ENCODE assay signal across 9 cellular contexts in genomic region chr17:72590882-72591499, GRCh38.
A peak's percentile ranks its signal among the peaks of the same experiment; 100 is the strongest.
DNase-seq lines count a peak whose midpoint lies in the region; ATAC-seq and TF ChIP-seq lines count a peak whose summit lies in the region.
"Had no signal": no experiment of that assay in that cellular context is flagged by ENCODE, and none has a peak within 500 bp of the region (broad histone marks: within the 10 kb centered on the region; RNA-seq: fewer than 3 reads in every experiment).

No MANE protein-coding gene starts in this region.

- H3K4me2 ChIP-seq in MM.1S (ENCODE audit: low read depth, low read length) (peak overlapping the region; percentile 78), neural progenitor cell (peak overlapping the region; percentile 97)

- peaks cover 6% of the 10 kb centered on the region for H3K9me3 Mint-ChIP-seq in Caco-2 (ENCODE audit: unreplicated experiment)
- H3K9me3 Mint-ChIP-seq in neural progenitor cell, result no peaks in the 10 kb centered on the region

- no peak overlapping the region for H2AFZ ChIP-seq in MM.1S (ENCODE audit: low read length)
- no peak overlapping the region for H2AFZ ChIP-seq in neural progenitor cell (replicated peaks)

- no TSS peak for BruUV-seq in Caco-2 (replicated peaks; lab: Mats Ljungman, UMichigan)

- no peaks in the 10 kb centered on the region for H3K9me3 ChIP-seq in Caco-2
- H3K9me3 ChIP-seq in MM.1S (replicated peaks; ENCODE audit: insufficient read depth, low read length), result no peaks in the 10 kb centered on the region
- H3K9me3 ChIP-seq in duodenal mucosa (ENCODE audit: control insufficient read depth in 1 of 2, low read length in 2 of 2), result no peaks in the 10 kb centered on the region
- no peaks in the 10 kb centered on the region for H3K9me3 ChIP-seq in neural progenitor cell (ENCODE audit: low read depth)

- DNase-seq in Caco-2, result no peak
- DNase-seq in MM.1S, result no peak
- DNase-seq in neural progenitor cell (ENCODE audit: low spot score), result no peak
- no peak for DNase-seq in pons (ENCODE audit: low spot score)
- DNase-seq in effector CD4-positive, alpha-beta T cell, result no peak
- DNase-seq in NCI-H524 (lab: John Stamatoyannopoulos, UW), result no peak
- DNase-seq: NCI-H1694 had no signal

- CTCF ChIA-PET in Caco-2 (lab: Charles Lee), result interaction anchor here (1.2 kb wide), 1 partner anchor 34 kb away, joined by 7 read pairs; no protein-coding TSS in a partner anchor

- H3K4me1 ChIP-seq in Caco-2, result peaks cover 25% of the 10 kb centered on the region
- H3K4me1 ChIP-seq in MM.1S (ENCODE audit: low read length), result peaks cover 18% of the 10 kb centered on the region
- peaks cover 29 to 31% of the 10 kb centered on the region in 2 donors for H3K4me1 ChIP-seq in duodenal mucosa (ENCODE audit: control insufficient read depth in 1 of 2, insufficient read depth in 2 of 2, low read length in 2 of 2)
- H3K4me1 ChIP-seq in neural progenitor cell, result peaks cover 3% of the 10 kb centered on the region

- no peaks in the 10 kb centered on the region for H3K9me2 ChIP-seq in MM.1S (replicated peaks; ENCODE audit: insufficient read depth, low read length)

- no peak for ATAC-seq in HG03460 (IDR thresholded peaks at IDR 0.05; ENCODE audit: unreplicated experiment)

- H3K27me3 ChIP-seq in Caco-2 (replicated peaks; ENCODE audit: control insufficient read depth, insufficient read depth, low read length), result no peaks in the 10 kb centered on the region; the same call in 1 of the 2 replicates
- no peaks in the 10 kb centered on the region for H3K27me3 ChIP-seq in MM.1S (replicated peaks; ENCODE audit: insufficient read depth, low read length)
- peaks cover 0 to 4% of the 10 kb centered on the region in 2 donors for H3K27me3 ChIP-seq in duodenal mucosa (ENCODE audit: control insufficient read depth in 1 of 2, insufficient read depth in 2 of 2, low read length in 2 of 2)
- peaks cover 46% of the 10 kb centered on the region for H3K27me3 ChIP-seq in neural progenitor cell

- H3K27me3 Mint-ChIP-seq in Caco-2 (ENCODE audit: insufficient read depth, unreplicated experiment) (peaks cover 3% of the 10 kb centered on the region), neural progenitor cell (ENCODE audit: insufficient read depth, low read depth) (peaks cover 17% of the 10 kb centered on the region)

- H3K27ac Mint-ChIP-seq in Caco-2 (ENCODE audit: unreplicated experiment), result no peak overlapping the region
- no peak overlapping the region for H3K27ac Mint-ChIP-seq in neural progenitor cell

- H3K4me3 Mint-ChIP-seq in Caco-2 (ENCODE audit: unreplicated experiment), result peak overlapping the region; percentile 74
- H3K4me3 Mint-ChIP-seq in neural progenitor cell, result peak overlapping the region; percentile 92

- peak overlapping the region; percentile 65 for H3K4me3 ChIP-seq in Caco-2 (ENCODE audit: low read depth, low read length)
- peak overlapping the region; percentile 95 for H3K4me3 ChIP-seq in MM.1S (ENCODE audit: low read length)
- peak overlapping the region; percentile 79 to 90 for H3K4me3 ChIP-seq in duodenal mucosa (ENCODE audit: low read depth in 1 of 2, low read length in 2 of 2)
- H3K4me3 ChIP-seq in neural progenitor cell, result peak overlapping the region; percentile 74

- TF ChIP-seq CTCF in Caco-2 (IDR thresholded peaks at IDR 0.05; ENCODE audit: insufficient read depth in 1 of 2, low read depth in 1 of 2, low read length in 1 of 2, severe bottlenecking in 1 of 2, unreplicated experiment in 1 of 2) (no peak), MM.1S (IDR thresholded peaks at IDR 0.05; ENCODE audit: low read length) (no peak), neural progenitor cell (IDR thresholded peaks at IDR 0.05) (no peak)

- POLR2A ChIA-PET in Caco-2 (lab: Charles Lee), result interaction anchor here (1.3 kb wide), 1 partner anchor 27 kb away, joined by 3 read pairs; no protein-coding TSS in a partner anchor

- no peaks in the 10 kb centered on the region for H4K20me1 ChIP-seq in MM.1S (ENCODE audit: insufficient read depth, low read length)
- H4K20me1 ChIP-seq in neural progenitor cell (ENCODE audit: low read depth), result peaks cover 5% of the 10 kb centered on the region

- H3F3A ChIP-seq in MM.1S (ENCODE audit: insufficient read depth, low read length) (peaks cover 40% of the 10 kb centered on the region), neural progenitor cell (ENCODE audit: low read depth) (peaks cover 8% of the 10 kb centered on the region)

- H3K9ac ChIP-seq in MM.1S (ENCODE audit: low read length) (peak overlapping the region; percentile 83), duodenal mucosa (ENCODE audit: low read depth in 1 of 2, low read length in 2 of 2) (peak overlapping the region; percentile 77 to 89), neural progenitor cell (no peak overlapping the region)

- H3K36me3 Mint-ChIP-seq in Caco-2 (ENCODE audit: insufficient read depth, unreplicated experiment) (peaks cover 12% of the 10 kb centered on the region), neural progenitor cell (no peaks in the 10 kb centered on the region)

- no peaks in the 10 kb centered on the region for H3K36me3 ChIP-seq in Caco-2 (ENCODE audit: control insufficient read depth, insufficient read depth, low read length)
- no peaks in the 10 kb centered on the region; the same call in 1 of the 2 replicates for H3K36me3 ChIP-seq in MM.1S (replicated peaks; ENCODE audit: insufficient read depth, low read length)
- no peaks in the 10 kb centered on the region for H3K36me3 ChIP-seq in duodenal mucosa (ENCODE audit: control insufficient read depth in 1 of 2, insufficient read depth in 2 of 2, low read length in 2 of 2)
- H3K36me3 ChIP-seq in neural progenitor cell, result no peaks in the 10 kb centered on the region

- H3K79me2 ChIP-seq in MM.1S (ENCODE audit: low read length) (peaks cover 64% of the 10 kb centered on the region), neural progenitor cell (ENCODE audit: low read depth) (no peaks in the 10 kb centered on the region)

- peak overlapping the region; percentile 93 for H3K27ac ChIP-seq in MM.1S (ENCODE audit: low read length)
- H3K27ac ChIP-seq in duodenal mucosa (ENCODE audit: low read depth, low read length), result no peak overlapping the region
- no peak overlapping the region for H3K27ac ChIP-seq in neural progenitor cell

- intact Hi-C loops in Caco-2 (cut with micrococcal nuclease; ENCODE audit: unreplicated experiment), result loop anchor here (5.0 kb wide), 1 partner anchor 91 kb away; no protein-coding TSS in a partner anchor

- peaks cover 25% of the 10 kb centered on the region for H3K4me1 Mint-ChIP-seq in Caco-2 (ENCODE audit: low read depth, unreplicated experiment)
- H3K4me1 Mint-ChIP-seq in neural progenitor cell, result peaks cover 25% of the 10 kb centered on the region
